Comparison of ENCODE assay signal across 25 cellular contexts in genomic region chr4:3226944-3227343, GRCh38. TPM values are rescaled to one million over a fixed set of nuclear protein-coding genes. Genes with fewer than 3 reads are reported as not detected.
DNase-seq lines count a peak whose midpoint lies in the region; ATAC-seq and TF ChIP-seq lines count a peak whose summit lies in the region.
"Had no signal": no experiment of that assay in that cellular context is flagged by ENCODE, and none has a peak within 500 bp of the region (broad histone marks: within the 10 kb centered on the region; RNA-seq: fewer than 3 reads in every experiment).

No MANE protein-coding gene starts in this region.

- CTCF ChIA-PET in activated naive CD4-positive, alpha-beta T cell treated with anti-CD3 and anti-CD28 coated beads, Interleukin-2, amount 10 ng/mL, durations not matched to agents 7 days and 5 days (lab: Charles Lee) = interaction anchor here (1.2 kb wide), 1 partner anchor 34 kb away, joined by 3 read pairs; no protein-coding TSS in a partner anchor
- CTCF ChIA-PET in activated naive CD4-positive, alpha-beta T cell treated with anti-CD3 and anti-CD28 coated beads for 36 hours (lab: Charles Lee) = no interaction called here

- H3K4me3 ChIP-seq in heart right ventricle (no peak overlapping the region), lung (no peak overlapping the region), transverse colon (no peak overlapping the region)

- H3K27ac Mint-ChIP-seq in activated naive CD4-positive, alpha-beta T cell treated with anti-CD3 and anti-CD28 coated beads, Interleukin-2, amount 10 ng/mL, durations not matched to agents 7 days and 5 days = peak overlapping the region; percentile 33
- no peak overlapping the region for H3K27ac Mint-ChIP-seq in activated naive CD4-positive, alpha-beta T cell treated with anti-CD3 and anti-CD28 coated beads for 36 hours
- H3K27ac Mint-ChIP-seq in activated naive CD8-positive, alpha-beta T cell treated with anti-CD3 and anti-CD28 coated beads for 36 hours = no peak overlapping the region
- H3K27ac Mint-ChIP-seq: type B pancreatic cell had no signal

- H3K4me1 Mint-ChIP-seq in activated naive CD4-positive, alpha-beta T cell treated with anti-CD3 and anti-CD28 coated beads, Interleukin-2, amount 10 ng/mL, durations not matched to agents 7 days and 5 days = peaks cover 4% of the 10 kb centered on the region
- H3K4me1 Mint-ChIP-seq in activated naive CD4-positive, alpha-beta T cell treated with anti-CD3 and anti-CD28 coated beads for 36 hours (ENCODE audit: low read depth) = no peaks in the 10 kb centered on the region
- no peaks in the 10 kb centered on the region for H3K4me1 Mint-ChIP-seq in activated naive CD8-positive, alpha-beta T cell treated with anti-CD3 and anti-CD28 coated beads for 36 hours

- no peaks in the 10 kb centered on the region for H3K9me3 ChIP-seq in heart right ventricle
- H3K9me3 ChIP-seq in lung (ENCODE audit: control insufficient read depth in 2 of 2, insufficient read depth in 1 of 2, low read length in 1 of 2) = peaks cover 0 to 3% of the 10 kb centered on the region in 2 donors
- H3K9me3 ChIP-seq in transverse colon = no peaks in the 10 kb centered on the region

- no peak for TF ChIP-seq CTCF in heart right ventricle (IDR thresholded peaks at IDR 0.05)
- TF ChIP-seq CTCF in lung (IDR thresholded peaks at IDR 0.05; ENCODE audit: control extremely low read depth, extremely low read depth) = no peak
- TF ChIP-seq CTCF in transverse colon (IDR thresholded peaks at IDR 0.05) = no peak

- H3K36me3 ChIP-seq in heart right ventricle (peaks cover 0 to 93% (median 51%) of the 10 kb centered on the region in 9 donors), lung (ENCODE audit: control insufficient read depth in 2 of 2, insufficient read depth in 2 of 2, low read length in 2 of 2) (peaks cover 20 to 66% of the 10 kb centered on the region in 2 donors), transverse colon (peaks cover 0 to 46% (median 15%) of the 10 kb centered on the region in 4 donors)

- H3K27me3 ChIP-seq in heart right ventricle (no peaks in the 10 kb centered on the region), lung (ENCODE audit: control insufficient read depth, insufficient read depth) (no peaks in the 10 kb centered on the region), transverse colon (no peaks in the 10 kb centered on the region)

- intact Hi-C loops in activated naive CD4-positive, alpha-beta T cell treated with anti-CD3 and anti-CD28 coated beads for 36 hours (cut with micrococcal nuclease) = no loop called here
- intact Hi-C loops in heart right ventricle (cut with DNase I) = no loop called here
- intact Hi-C loops in transverse colon (cut with DNase I; ENCODE audit: low total_unique reads) = no loop called here

- 86 to 87% methylated on average over 6 of the region's 6 CpGs for WGBS in heart right ventricle, 2 donors
- WGBS in lung, 2 donors = 89 to 93% methylated on average over 6 of the region's 6 CpGs
- WGBS in transverse colon (ENCODE audit: low coverage in 1 of 2), 2 donors = 91% methylated on average over 6 of the region's 6 CpGs; no CpG with 5 or more reads in 1 of the 2 donors

- in situ Hi-C loops in transverse colon (cut with MboI; ENCODE audit: low pct_ligation_motif_present in 1 of 4, low pct_unique_long_range_greater_than_20kb in 1 of 4, low sequenced_read_pairs in 3 of 4) = no loop called here

- no peak for TF ChIP-seq EP300 in transverse colon (IDR thresholded peaks at IDR 0.05; ENCODE audit: low read depth)

- no peak overlapping the region for H3K4me3 Mint-ChIP-seq in activated naive CD4-positive, alpha-beta T cell treated with anti-CD3 and anti-CD28 coated beads, Interleukin-2, amount 10 ng/mL, durations not matched to agents 7 days and 5 days
- no peak overlapping the region for H3K4me3 Mint-ChIP-seq in activated naive CD4-positive, alpha-beta T cell treated with anti-CD3 and anti-CD28 coated beads for 36 hours
- no peak overlapping the region for H3K4me3 Mint-ChIP-seq in activated naive CD8-positive, alpha-beta T cell treated with anti-CD3 and anti-CD28 coated beads for 36 hours
- H3K4me3 Mint-ChIP-seq: stimulated activated naive CD8-positive, alpha-beta T cell treated with anti-CD3 and anti-CD28 coated beads, Interleukin-15, Interleukin-2, amounts not matched to agents 100 ng/mL and 50 ng/mL, for 24 hours; type B pancreatic cell had no signal

- H3K4me1 ChIP-seq in heart right ventricle (peaks cover 0 to 34% (median 6%) of the 10 kb centered on the region in 9 donors), lung (ENCODE audit: control insufficient read depth in 2 of 2, insufficient read depth in 2 of 2, low read length in 2 of 2) (no peaks in the 10 kb centered on the region), transverse colon (no peaks in the 10 kb centered on the region)

- ATAC-seq in heart right ventricle (peak in 4 of 8 donors; percentile 5 to 25 (median 13)), lung (ENCODE audit: insufficient read depth, low FRiP score) (no peak), HG03442 (IDR thresholded peaks at IDR 0.05; ENCODE audit: unreplicated experiment) (no peak), HG03045 (IDR thresholded peaks at IDR 0.05; ENCODE audit: unreplicated experiment) (no peak)
- ATAC-seq: activated CD4-positive, CD25-positive, alpha-beta regulatory T cell treated with anti-CD3 and anti-CD28 coated beads, Interleukin-2, amount 50 U/mL, for 24 hours; HCT116 had no signal

- peaks cover 64% of the 10 kb centered on the region for H3K36me3 Mint-ChIP-seq in activated naive CD4-positive, alpha-beta T cell treated with anti-CD3 and anti-CD28 coated beads, Interleukin-2, amount 10 ng/mL, durations not matched to agents 7 days and 5 days
- peaks cover 39% of the 10 kb centered on the region for H3K36me3 Mint-ChIP-seq in activated naive CD4-positive, alpha-beta T cell treated with anti-CD3 and anti-CD28 coated beads for 36 hours (ENCODE audit: low read depth)
- H3K36me3 Mint-ChIP-seq in activated naive CD8-positive, alpha-beta T cell treated with anti-CD3 and anti-CD28 coated beads for 36 hours = peaks cover 32% of the 10 kb centered on the region

- TF ChIP-seq POLR2A in transverse colon (IDR thresholded peaks at IDR 0.05) = no peak

- H3K27ac ChIP-seq in heart right ventricle (peak overlapping the region; percentile 32 to 83 (median 74)), lung (ENCODE audit: low read depth in 1 of 2, low read length in 1 of 2) (peak overlapping the region; percentile 40 to 48), transverse colon (peak overlapping the region; percentile 45 to 69 (median 50))

- H3K27me3 Mint-ChIP-seq in activated naive CD4-positive, alpha-beta T cell treated with anti-CD3 and anti-CD28 coated beads, Interleukin-2, amount 10 ng/mL, durations not matched to agents 7 days and 5 days = no peaks in the 10 kb centered on the region
- no peaks in the 10 kb centered on the region for H3K27me3 Mint-ChIP-seq in activated naive CD4-positive, alpha-beta T cell treated with anti-CD3 and anti-CD28 coated beads for 36 hours (ENCODE audit: low read depth)
- H3K27me3 Mint-ChIP-seq in activated naive CD8-positive, alpha-beta T cell treated with anti-CD3 and anti-CD28 coated beads for 36 hours = no peaks in the 10 kb centered on the region
- H3K27me3 Mint-ChIP-seq: stimulated activated naive CD8-positive, alpha-beta T cell treated with anti-CD3 and anti-CD28 coated beads, Interleukin-15, Interleukin-2, amounts not matched to agents 100 ng/mL and 50 ng/mL, for 24 hours; type B pancreatic cell had no signal

- peaks cover 7% of the 10 kb centered on the region for H3K9me3 Mint-ChIP-seq in activated naive CD4-positive, alpha-beta T cell treated with anti-CD3 and anti-CD28 coated beads, Interleukin-2, amount 10 ng/mL, durations not matched to agents 7 days and 5 days
- no peaks in the 10 kb centered on the region for H3K9me3 Mint-ChIP-seq in activated naive CD4-positive, alpha-beta T cell treated with anti-CD3 and anti-CD28 coated beads for 36 hours
- no peaks in the 10 kb centered on the region for H3K9me3 Mint-ChIP-seq in activated naive CD8-positive, alpha-beta T cell treated with anti-CD3 and anti-CD28 coated beads for 36 hours
- H3K9me3 Mint-ChIP-seq: type B pancreatic cell had no signal

- no peak for DNase-seq in activated naive CD4-positive, alpha-beta T cell treated with anti-CD3 and anti-CD28 coated beads, Interleukin-2, amount 10 ng/mL, durations not matched to agents 7 days and 5 days
- no peak for DNase-seq in activated naive CD4-positive, alpha-beta T cell treated with anti-CD3 and anti-CD28 coated beads for 36 hours
- no peak for DNase-seq in heart right ventricle
- no peak for DNase-seq in lung (ENCODE audit: low spot score)
- DNase-seq in transverse colon = no peak
- DNase-seq in activated naive CD8-positive, alpha-beta T cell treated with anti-CD3 and anti-CD28 coated beads for 36 hours = no peak
- DNase-seq: activated CD8-positive, alpha-beta memory T cell treated with anti-CD3 and anti-CD28 coated beads for 24 hours; activated naive CD4-positive, alpha-beta T cell treated with anti-CD3 and anti-CD28 coated beads, Interleukin-2, amount 50 U/mL, for 16 hours; activated T-cell treated with anti-CD3 and anti-CD28 coated beads, Interleukin-2, amount 50 U/mL, for 48 hours; COR-L47; DND-41; glutamatergic neuron; Karpas-422; NCI-H1105 treated with DMSO at 0.1 percent for 48 hours; NCI-H446; SHP77 treated with DMSO at 0.1 percent for 48 hours; stimulated activated CD4-positive, alpha-beta T cell treated with anti-CD3 and anti-CD28 coated beads, Interleukin-4, amount 100 ng/mL, for 24 hours had no signal

RNA-seq across cellular contexts. Expression of gene MSANTD1, which starts 22.0 kb away (rescaled TPM):
- total RNA-seq in activated naive CD4-positive, alpha-beta T cell treated with anti-CD3 and anti-CD28 coated beads for 36 hours = under 1 TPM; 0.49 to 0.55 TPM
- total RNA-seq in heart right ventricle (1 to 10 TPM in 1 of 10 donors, under 1 TPM in 9; 0.25 to 1.0 (median 0.41) TPM), lung (1 to 10 TPM; 1.1 to 1.4 TPM), transverse colon (1 to 10 TPM in 1 of 4 donors, under 1 TPM in 2, not detected in 1; 0.68 to 1.3 (median 0.80) TPM)
- polyA plus RNA-seq in heart right ventricle (1 to 10 TPM in 1 of 2 donors, under 1 TPM in 1; 0.28 to 1.2 TPM), lung (under 1 TPM; 0.35 to 0.63 TPM)
- total RNA-seq in activated naive CD8-positive, alpha-beta T cell treated with anti-CD3 and anti-CD28 coated beads for 36 hours = under 1 TPM; 0.24 to 0.37 TPM
- total RNA-seq: HT1080 had no signal
- polyA plus RNA-seq: fibroblast of lung had no signal
